8 cellular contexts compared by ENCODE assay signal in the genomic region with DNA sequence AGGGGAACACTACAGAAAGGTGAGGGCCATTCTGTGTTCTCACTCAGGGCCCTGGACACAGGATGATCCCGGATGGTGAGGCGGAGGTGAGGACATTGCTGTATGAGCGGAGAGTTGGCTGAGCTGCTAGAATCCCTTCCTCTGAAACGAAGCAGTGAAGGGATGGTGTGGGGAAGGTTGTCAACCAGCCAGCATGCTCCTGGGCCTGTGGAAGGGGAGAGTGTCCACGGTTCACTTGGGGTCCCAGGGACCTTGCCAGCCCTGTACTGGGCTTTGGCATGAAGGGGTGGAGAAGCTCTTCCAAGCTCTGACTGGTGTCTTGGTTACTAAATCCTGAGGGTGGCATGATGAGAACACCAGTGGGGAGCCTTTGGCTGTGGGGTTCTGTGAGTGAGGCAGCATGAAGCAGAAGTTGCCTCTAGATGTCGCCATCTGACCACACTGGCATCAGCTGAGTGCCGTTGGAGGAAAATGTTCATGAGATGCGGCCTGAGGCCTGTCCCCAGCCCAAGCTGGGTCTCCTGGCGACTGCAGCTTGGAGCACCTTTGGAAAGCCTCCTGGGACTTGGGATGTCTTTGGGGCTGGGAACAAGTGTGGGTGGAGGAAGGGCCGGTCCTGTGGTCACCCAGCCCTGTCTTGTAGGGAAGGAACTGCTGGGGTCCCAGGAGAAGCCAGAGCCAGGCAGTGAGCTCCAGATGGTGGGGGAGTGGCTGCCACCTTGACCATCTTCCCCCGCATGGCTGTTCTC. TPM values are rescaled to one million over a fixed set of nuclear protein-coding genes. Genes with fewer than 3 reads are reported as not detected.
A peak's percentile ranks its signal among the peaks of the same experiment; 100 is the strongest.
DNase-seq lines count a peak whose midpoint lies in the region; ATAC-seq and TF ChIP-seq lines count a peak whose summit lies in the region.

No MANE protein-coding gene starts in this region.

- peaks cover 5% of the 10 kb centered on the region; the same call in 1 of the 2 replicates for H4K20me1 ChIP-seq in DND-41 (ENCODE audit: insufficient read depth, low read length)

- H3K27ac Mint-ChIP-seq in HFFc6 = no peak overlapping the region; the same call in 1 of the 2 replicates
- H3K27ac Mint-ChIP-seq in activated CD8-positive, alpha-beta T cell treated with anti-CD3 and anti-CD28 coated beads for 36 hours = no peak overlapping the region
- peak overlapping the region; percentile 16 to 79 for H3K27ac Mint-ChIP-seq in effector memory CD8-positive, alpha-beta T cell
- H3K27ac Mint-ChIP-seq in stimulated activated naive CD8-positive, alpha-beta T cell treated with anti-CD3 and anti-CD28 coated beads, Interleukin-15, amount 100 ng/mL, for 72 hours = no peak overlapping the region

- H3K4me3 Mint-ChIP-seq in HFFc6 = no peak overlapping the region
- H3K4me3 Mint-ChIP-seq in activated CD8-positive, alpha-beta T cell treated with anti-CD3 and anti-CD28 coated beads for 36 hours = no peak overlapping the region
- no peak overlapping the region for H3K4me3 Mint-ChIP-seq in effector memory CD8-positive, alpha-beta T cell
- H3K4me3 Mint-ChIP-seq in stimulated activated naive CD8-positive, alpha-beta T cell treated with anti-CD3 and anti-CD28 coated beads, Interleukin-15, amount 100 ng/mL, for 72 hours = no peak overlapping the region

- H3K9me3 ChIP-seq in DND-41 (ENCODE audit: insufficient read depth, low read length, severe bottlenecking) = no peaks in the 10 kb centered on the region

- peaks cover 5% of the 10 kb centered on the region for H3K4me1 ChIP-seq in DND-41 (ENCODE audit: insufficient read depth, low read length)

- no peak overlapping the region for H3K4me2 ChIP-seq in DND-41 (ENCODE audit: insufficient read depth, low read length)

- intact Hi-C loops in activated CD8-positive, alpha-beta T cell treated with anti-CD3 and anti-CD28 coated beads for 36 hours (cut with micrococcal nuclease) = no loop called here

- 0 out of 2 replicates have a peak, but pooled peaks cover 2% of the 10 kb centered on the region for H3K79me2 ChIP-seq in DND-41 (ENCODE audit: insufficient read depth, low read length)

- no peak overlapping the region for H2AFZ ChIP-seq in DND-41 (ENCODE audit: low read depth, low read length)

- peaks cover 48% of the 10 kb centered on the region for H3K4me1 Mint-ChIP-seq in HFFc6 (ENCODE audit: low read depth)
- peaks cover 3% of the 10 kb centered on the region for H3K4me1 Mint-ChIP-seq in activated CD8-positive, alpha-beta T cell treated with anti-CD3 and anti-CD28 coated beads for 36 hours (ENCODE audit: low read depth)
- peaks cover 0 to 11% of the 10 kb centered on the region in 2 donors for H3K4me1 Mint-ChIP-seq in effector memory CD8-positive, alpha-beta T cell (ENCODE audit: low read depth in 2 of 2)
- peaks cover 25% of the 10 kb centered on the region for H3K4me1 Mint-ChIP-seq in stimulated activated naive CD8-positive, alpha-beta T cell treated with anti-CD3 and anti-CD28 coated beads, Interleukin-15, amount 100 ng/mL, for 72 hours

- no peak overlapping the region for H3K9ac ChIP-seq in DND-41 (ENCODE audit: low read depth, low read length)

- CTCF ChIA-PET in activated CD8-positive, alpha-beta T cell treated with anti-CD3 and anti-CD28 coated beads for 36 hours (lab: Charles Lee) = interaction anchor here (0.5 to 4.3 kb wide), 27 partner anchors 9 to 260 kb away, joined by 3 to 54 read pairs (median 4); a partner anchor contains a TSS

- H3K27me3 Mint-ChIP-seq in HFFc6 (ENCODE audit: insufficient read depth) = peaks cover 4% of the 10 kb centered on the region
- no peaks in the 10 kb centered on the region for H3K27me3 Mint-ChIP-seq in activated CD8-positive, alpha-beta T cell treated with anti-CD3 and anti-CD28 coated beads for 36 hours
- no peaks in the 10 kb centered on the region for H3K27me3 Mint-ChIP-seq in effector memory CD8-positive, alpha-beta T cell
- no peaks in the 10 kb centered on the region for H3K27me3 Mint-ChIP-seq in stimulated activated naive CD8-positive, alpha-beta T cell treated with anti-CD3 and anti-CD28 coated beads, Interleukin-15, amount 100 ng/mL, for 72 hours

- DNase-seq in DND-41 (peak; percentile 43), HFFc6 (peak; percentile 71), NCI-H526 treated with DMSO at 0.1 percent for 48 hours (lab: John Stamatoyannopoulos, UW) (peak; percentile 5), midbrain (lab: John Stamatoyannopoulos, UW) (peak; percentile 84)
- peak; percentile 77 for DNase-seq in activated CD8-positive, alpha-beta T cell treated with anti-CD3 and anti-CD28 coated beads for 36 hours
- peak; percentile 43 to 52 (median 46) for DNase-seq in effector memory CD8-positive, alpha-beta T cell
- DNase-seq in stimulated activated naive CD8-positive, alpha-beta T cell treated with anti-CD3 and anti-CD28 coated beads, Interleukin-15, amount 100 ng/mL, for 72 hours = peak; percentile 49 to 63

- POLR2A ChIA-PET in activated CD8-positive, alpha-beta T cell treated with anti-CD3 and anti-CD28 coated beads for 36 hours (lab: Charles Lee) = interaction anchor here (0.8 to 6.3 kb wide), 7 partner anchors 9 to 81 kb away, joined by 3 to 28 read pairs (median 3); a partner anchor contains a TSS

- H3K27ac ChIP-seq in DND-41 (ENCODE audit: low read length) = no peak overlapping the region

- no peak overlapping the region for H3K4me3 ChIP-seq in DND-41 (ENCODE audit: low read depth in 1 of 2, low read length in 2 of 2)

- peak; percentile 73 for ATAC-seq in DND-41 (ENCODE audit: insufficient read depth, low read depth)
- peak; percentile 92 for ATAC-seq in activated CD8-positive, alpha-beta T cell treated with anti-CD3 and anti-CD28 coated beads for 36 hours
- ATAC-seq in effector memory CD8-positive, alpha-beta T cell (replicated peaks) = peak; percentile 83
- ATAC-seq in stimulated activated naive CD8-positive, alpha-beta T cell treated with anti-CD3 and anti-CD28 coated beads, Interleukin-15, amount 100 ng/mL, for 72 hours = peak; percentile 92
- no peak for ATAC-seq in HG02970 (IDR thresholded peaks at IDR 0.05; ENCODE audit: low FRiP score, unreplicated experiment)

- no peaks in the 10 kb centered on the region for H3K36me3 Mint-ChIP-seq in HFFc6 (ENCODE audit: low read depth)
- peaks cover 16% of the 10 kb centered on the region for H3K36me3 Mint-ChIP-seq in activated CD8-positive, alpha-beta T cell treated with anti-CD3 and anti-CD28 coated beads for 36 hours (ENCODE audit: low read depth)
- H3K36me3 Mint-ChIP-seq in effector memory CD8-positive, alpha-beta T cell (ENCODE audit: insufficient read depth) = peaks cover 7% of the 10 kb centered on the region

- H3K27me3 ChIP-seq in DND-41 (ENCODE audit: insufficient read depth, low read length, poor library complexity) = no peaks in the 10 kb centered on the region

- H3K36me3 ChIP-seq in DND-41 (ENCODE audit: insufficient read depth, low read length) = peaks cover 20% of the 10 kb centered on the region; the same call in 1 of the 2 replicates

- TF ChIP-seq CTCF in DND-41 (IDR thresholded peaks at IDR 0.05; ENCODE audit: borderline replicate concordance, extremely low read depth, low read length, poor library complexity, severe bottlenecking) (peak; percentile 70), HFFc6 (IDR thresholded peaks at IDR 0.05) (peak; percentile 91)
- TF ChIP-seq CTCF in activated CD8-positive, alpha-beta T cell treated with anti-CD3 and anti-CD28 coated beads for 36 hours (IDR thresholded peaks at IDR 0.05) = peak; percentile 61

- no peaks in the 10 kb centered on the region for H3K9me3 Mint-ChIP-seq in HFFc6
- H3K9me3 Mint-ChIP-seq in activated CD8-positive, alpha-beta T cell treated with anti-CD3 and anti-CD28 coated beads for 36 hours = no peaks in the 10 kb centered on the region
- no peaks in the 10 kb centered on the region for H3K9me3 Mint-ChIP-seq in effector memory CD8-positive, alpha-beta T cell
- H3K9me3 Mint-ChIP-seq in stimulated activated naive CD8-positive, alpha-beta T cell treated with anti-CD3 and anti-CD28 coated beads, Interleukin-15, amount 100 ng/mL, for 72 hours = no peaks in the 10 kb centered on the region

RNA-seq across cellular contexts. Expression of a gene that starts 14.8 kb away (rescaled TPM):
- total RNA-seq in HFFc6 (2021; fragmentation: NEBNext Ultra II Directional; extraction: Animal tissue kit (Norgen Biotek cat#: 25700)) = 10 to 100 TPM; 12.8 to 17.7 (median 16.2) TPM
- 10 to 100 TPM; 31.2 to 38.1 TPM for total RNA-seq in activated CD8-positive, alpha-beta T cell treated with anti-CD3 and anti-CD28 coated beads for 36 hours

RNA-seq across cellular contexts. Expression of a gene that starts 23.6 kb away (rescaled TPM):
- total RNA-seq in HFFc6 (2021; fragmentation: NEBNext Ultra II Directional; extraction: Animal tissue kit (Norgen Biotek cat#: 25700)) = under 1 TPM in 1 of 6 experiments, not detected in 5; 0.09 TPM
- total RNA-seq in activated CD8-positive, alpha-beta T cell treated with anti-CD3 and anti-CD28 coated beads for 36 hours = not detected

RNA-seq across cellular contexts. Expression of a gene that starts 30.2 kb away (rescaled TPM):
- 1 to 10 TPM in 4 of 6 experiments, under 1 TPM in 2; 0.52 to 2.0 (median 1.5) TPM for total RNA-seq in HFFc6 (2021; fragmentation: NEBNext Ultra II Directional; extraction: Animal tissue kit (Norgen Biotek cat#: 25700))
- total RNA-seq in activated CD8-positive, alpha-beta T cell treated with anti-CD3 and anti-CD28 coated beads for 36 hours = 1 to 10 TPM in 1 of 2 experiments, under 1 TPM in 1; 0.61 to 1.1 TPM

RNA-seq across cellular contexts. Expression of a gene that starts 39.1 kb away (rescaled TPM):
- 100 to 1,000 TPM in 2 of 6 experiments, 10 to 100 TPM in 4; 90.9 to 108 (median 98.6) TPM for total RNA-seq in HFFc6 (2021; fragmentation: NEBNext Ultra II Directional; extraction: Animal tissue kit (Norgen Biotek cat#: 25700))
- total RNA-seq in activated CD8-positive, alpha-beta T cell treated with anti-CD3 and anti-CD28 coated beads for 36 hours = 100 to 1,000 TPM; 150 to 162 TPM

RNA-seq across cellular contexts. Expression of a gene that starts 40.2 kb away (rescaled TPM):
- total RNA-seq in HFFc6 (2021; fragmentation: NEBNext Ultra II Directional; extraction: Animal tissue kit (Norgen Biotek cat#: 25700)) = 10 to 100 TPM; 35.1 to 42.3 (median 40.2) TPM
- 10 to 100 TPM; 24.7 to 24.9 TPM for total RNA-seq in activated CD8-positive, alpha-beta T cell treated with anti-CD3 and anti-CD28 coated beads for 36 hours

Comparison
In these comparisons a context has a peak if more than half of its experiments do, and no peak if none do; other contexts are left out.
1. DNase-seq: peak in every context shown above with its lines; median percentile 84 in midbrain; 77 in activated CD8-positive, alpha-beta T cell treated with anti-CD3 and anti-CD28 coated beads for 36 hours; 71 in HFFc6; 56 in stimulated activated naive CD8-positive, alpha-beta T cell treated with anti-CD3 and anti-CD28 coated beads, Interleukin-15, amount 100 ng/mL, for 72 hours; 46 in effector memory CD8-positive, alpha-beta T cell; 43 in DND-41; 5 in NCI-H526 treated with DMSO at 0.1 percent for 48 hours.
2. H3K27ac Mint-ChIP-seq: peak in effector memory CD8-positive, alpha-beta T cell (2 of 2); none in HFFc6 (single experiment), activated CD8-positive, alpha-beta T cell treated with anti-CD3 and anti-CD28 coated beads for 36 hours (single experiment) and stimulated activated naive CD8-positive, alpha-beta T cell treated with anti-CD3 and anti-CD28 coated beads, Interleukin-15, amount 100 ng/mL, for 72 hours (0 of 2).
3. Peak in every context shown above with its lines, with median percentiles within 50 percentile points of each other: CTCF ChIP-seq.